17 cellular contexts compared by ENCODE assay signal in the genomic region with DNA sequence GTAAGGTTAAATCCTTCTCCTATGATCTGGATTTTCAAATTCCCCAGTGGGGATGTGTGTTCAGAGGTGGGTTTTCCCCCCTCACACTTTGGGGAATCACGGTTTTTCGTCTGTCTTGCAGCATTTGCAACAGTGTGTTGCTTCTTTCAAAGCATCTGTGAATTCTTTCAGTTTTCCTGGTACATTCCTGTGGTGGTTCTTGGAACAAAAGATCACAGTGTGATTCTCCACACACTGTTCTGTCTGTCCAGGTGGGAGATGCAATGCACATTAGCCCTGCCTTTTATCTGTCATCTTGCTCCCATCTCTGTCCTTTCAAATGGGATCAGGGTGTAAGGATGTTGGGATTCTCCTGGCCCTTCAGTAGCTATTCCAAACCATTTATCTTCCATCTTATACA.
"Had no signal": no experiment of that assay in that cellular context is flagged by ENCODE, and none has a peak within 500 bp of the region (broad histone marks: within the 10 kb centered on the region; RNA-seq: fewer than 3 reads in every experiment).

No MANE protein-coding gene starts in this region.

- H3K27me3 Mint-ChIP-seq: activated CD4-positive, alpha-beta memory T cell treated with anti-CD3 and anti-CD28 coated beads for 36 hours had no signal

- H3K27ac Mint-ChIP-seq: nephron had no signal

- H3K36me3 ChIP-seq: colonic mucosa, prostate gland had no signal

- H3K27me3 ChIP-seq: colonic mucosa, gastrocnemius medialis, hepatocyte, sigmoid colon, upper lobe of right lung had no signal

- H3K4me3 ChIP-seq: colonic mucosa, gastrocnemius medialis, hepatocyte, prostate gland, sigmoid colon, upper lobe of right lung had no signal

- H3K4me1 ChIP-seq: colonic mucosa, prostate gland, upper lobe of right lung had no signal

- H3K4me1 Mint-ChIP-seq: nephron had no signal

- ATAC-seq: upper lobe of right lung had no signal

- H3K4me3 Mint-ChIP-seq: activated CD4-positive, alpha-beta memory T cell treated with anti-CD3 and anti-CD28 coated beads for 36 hours; nephron had no signal

- H3K27ac ChIP-seq: colonic mucosa, hepatocyte, prostate gland, sigmoid colon, upper lobe of right lung had no signal

- H3K9me3 ChIP-seq: colonic mucosa, prostate gland, sigmoid colon, upper lobe of right lung had no signal

- DNase-seq: activated CD4-positive, alpha-beta memory T cell treated with anti-CD3 and anti-CD28 coated beads for 36 hours; activated CD4-positive, CD25-positive, alpha-beta regulatory T cell treated with anti-CD3 and anti-CD28 coated beads, Interleukin-2, amount 50 U/mL, for 72 hours; activated CD8-positive, alpha-beta memory T cell treated with anti-CD3 and anti-CD28 coated beads, Interleukin-2, amount 50 U/mL, for 4 hours; activated naive CD4-positive, alpha-beta T cell treated with anti-CD3 and anti-CD28 coated beads, Interleukin-2, amount 50 U/mL, for 16 hours; colonic mucosa; effector CD4-positive, alpha-beta T cell; gastrocnemius medialis; kidney glomerular epithelial cell; occipital lobe; SIG-M5; sigmoid colon; stimulated activated CD4-positive, alpha-beta T cell treated with anti-CD3 and anti-CD28 coated beads, Interleukin-12 subunit alpha, Interleukin-12 subunit beta, amount 100 ng/mL, for 4 hours; stimulated activated naive CD4-positive, alpha-beta T cell treated with Interleukin-2 at 50 U/mL for 16 hours; upper lobe of right lung had no signal
